In the genomic region with DNA sequence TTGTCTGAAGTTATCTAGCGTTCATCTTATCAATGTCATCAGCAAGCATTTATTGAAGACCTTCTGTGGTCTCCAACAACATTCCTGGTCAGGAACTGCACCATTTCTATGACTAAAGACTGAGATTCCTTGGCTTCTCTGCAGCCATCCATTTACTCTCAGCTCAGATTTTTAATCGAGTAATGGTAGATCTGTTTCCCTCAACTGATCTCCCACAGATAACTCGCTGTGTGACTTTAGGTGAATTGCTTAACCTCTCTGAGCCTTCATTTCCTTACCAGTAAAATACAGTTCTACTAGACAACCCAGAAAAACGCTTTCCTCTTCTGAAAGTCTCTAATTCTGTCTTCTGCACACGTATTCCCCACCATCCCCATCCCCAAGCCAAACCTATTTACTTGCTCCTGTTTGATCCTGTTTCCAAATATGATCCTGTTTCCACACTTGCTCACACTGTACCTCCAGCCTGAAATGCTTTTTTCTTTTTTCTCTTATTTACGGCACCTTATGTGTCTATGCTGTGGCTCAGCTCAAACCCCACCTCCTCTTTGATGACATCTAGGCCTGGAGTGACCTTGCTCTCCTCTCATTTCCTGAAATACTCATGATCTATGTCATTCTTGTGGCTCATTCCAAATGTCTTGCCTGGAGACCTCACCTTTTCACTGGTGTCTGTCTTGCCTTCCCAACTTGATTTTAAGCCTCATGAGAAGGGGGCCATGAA, we compare ENCODE assay signal across 1 cellular context.
TF ChIP-seq lines count a peak whose summit lies in the region.

No MANE protein-coding gene starts in this region.

TF ChIP-seq in H1, 55 proteins besides CTCF, POLR2A, EP300 and RAD21:
- TF ChIP-seq CREB1 (IDR thresholded peaks at IDR 0.05) (no peak), HDAC2 (IDR thresholded peaks at IDR 0.05; ENCODE audit: borderline replicate concordance in 1 of 2, low read depth in 2 of 2, low read length in 2 of 2) (no peak), BCL11A (IDR thresholded peaks at IDR 0.05; ENCODE audit: low read depth in 2 of 2, low read length in 2 of 2) (no peak), BRCA1 (IDR thresholded peaks at IDR 0.05; ENCODE audit: low read depth, low read length) (no peak), KDM1A (IDR thresholded peaks at IDR 0.05; ENCODE audit: borderline replicate concordance, low read length) (peak; percentile 50; the same call in 1 of the 2 replicates), SIN3A (conservative IDR thresholded peaks at IDR 0.05 in 1 of 2, IDR thresholded peaks at IDR 0.05 in 1 of 2; ENCODE audit: low read depth in 1 of 2, low read length in 2 of 2) (no peak), SP4 (IDR thresholded peaks at IDR 0.05; ENCODE audit: low read length) (0 out of 2 replicates have a peak, but pooled peaks have one; percentile 11)
TF ChIP-seq in H1: peak in this region for 2.
